20 cellular contexts compared by ENCODE assay signal in genomic region chr4:165609653-165610052, GRCh38.
"Had no signal": no experiment of that assay in that cellular context is flagged by ENCODE, and none has a peak within 500 bp of the region (broad histone marks: within the 10 kb centered on the region; RNA-seq: fewer than 3 reads in every experiment).

No MANE protein-coding gene starts in this region.

- DNase-seq: KBM-7, MV-4-11, NCI-H1048, NCI-H1105, NCI-H1417, NCI-H1436 treated with DMSO at 0.1 percent for 48 hours, NCI-H1694, NCI-H187 treated with DMSO at 0.1 percent for 48 hours, NCI-H2029 treated with DMSO at 0.1 percent for 48 hours, NCI-H2171 treated with DMSO at 0.1 percent for 48 hours, NCI-H345, NCI-H524, NCI-H526 treated with DMSO at 0.1 percent for 48 hours, NCI-H748 treated with DMSO at 0.1 percent for 48 hours, Right ventricle myocardium superior, RPMI8226, SIG-M5 had no signal

- FAIRE-seq: RCC 7860 had no signal

- H3K27ac ChIP-seq: SJSA1, SK-N-MC had no signal

- H3K9me3 ChIP-seq: SJSA1 had no signal

- H3K4me3 ChIP-seq: SJSA1, SK-N-MC had no signal

- H3K27me3 ChIP-seq: SJSA1 had no signal

- H3K4me1 ChIP-seq: SJSA1 had no signal

- H3K36me3 ChIP-seq: SJSA1 had no signal
